Comparison of ENCODE assay signal across 2 cellular contexts in genomic region chr2:235539773-235540172, GRCh38.
TF ChIP-seq lines count a peak whose summit lies in the region.

No MANE protein-coding gene starts in this region.

TF ChIP-seq in Ishikawa, 13 proteins besides CTCF, POLR2A, EP300 and RAD21:
- TF ChIP-seq NFIC (IDR thresholded peaks at IDR 0.05) (no peak), REST (IDR thresholded peaks at IDR 0.05; ENCODE audit: low read depth) (peak; percentile 34; the same call in 1 of the 2 replicates), FOXM1 (IDR thresholded peaks at IDR 0.05; ENCODE audit: borderline replicate concordance, low read depth) (no peak)

TF ChIP-seq in H1, 55 proteins besides CTCF, POLR2A, EP300 and RAD21:
- no peak for TF ChIP-seq TAF7 (optimal IDR thresholded peaks at IDR 0.05; ENCODE audit: borderline replicate concordance, low read depth, low read length)
- no peak for TF ChIP-seq JUN (IDR thresholded peaks at IDR 0.05; ENCODE audit: low read depth, low read length)
- no peak for TF ChIP-seq ASH2L (IDR thresholded peaks at IDR 0.05; ENCODE audit: low read length)
- TF ChIP-seq CBX8 (IDR thresholded peaks at IDR 0.05; ENCODE audit: borderline replicate concordance, low read depth, low read length), result no peak
- TF ChIP-seq BRCA1 (IDR thresholded peaks at IDR 0.05; ENCODE audit: low read depth, low read length), result no peak
- TF ChIP-seq EGR1 (IDR thresholded peaks at IDR 0.05; ENCODE audit: borderline replicate concordance, low read depth, low read length), result no peak
- no peak for TF ChIP-seq CREB1 (IDR thresholded peaks at IDR 0.05)
- no peak for TF ChIP-seq GTF2F1 (IDR thresholded peaks at IDR 0.05; ENCODE audit: borderline replicate concordance, low read depth, low read length)
- no peak for TF ChIP-seq RFX5 (IDR thresholded peaks at IDR 0.05; ENCODE audit: borderline replicate concordance, low read depth, low read length)
- no peak for TF ChIP-seq TCF12 (IDR thresholded peaks at IDR 0.05; ENCODE audit: low read depth, low read length)
- no peak for TF ChIP-seq ATF2 (IDR thresholded peaks at IDR 0.05; ENCODE audit: low read length)
